In the genomic region with DNA sequence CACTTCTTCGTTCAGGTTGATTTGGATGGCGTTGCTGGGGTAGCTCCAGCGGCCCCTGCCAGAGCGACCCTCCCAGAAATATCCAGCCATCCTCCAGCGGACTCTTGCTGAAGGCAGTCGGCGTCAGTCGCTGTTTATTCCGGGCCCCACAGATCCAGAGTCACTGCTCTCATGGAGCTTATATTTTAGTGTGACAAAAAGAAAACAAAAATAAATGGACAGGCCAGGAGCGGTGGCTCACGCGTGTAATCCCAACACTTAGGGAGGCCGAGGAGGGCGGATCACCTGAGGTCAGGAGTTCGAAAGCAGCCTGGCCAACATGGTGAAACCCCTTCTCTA, we compare ENCODE assay signal across 1 cellular context.
TF ChIP-seq lines count a peak whose summit lies in the region.

No MANE protein-coding gene starts in this region.

TF ChIP-seq in IMR-90, 13 proteins besides CTCF, POLR2A, EP300 and RAD21 (continued from another document):
- TF ChIP-seq MAFK (IDR thresholded peaks at IDR 0.05; ENCODE audit: low read depth, low read length) (no peak), RFX5 (IDR thresholded peaks at IDR 0.05; ENCODE audit: low read depth, low read length) (no peak), CEBPB (IDR thresholded peaks at IDR 0.05; ENCODE audit: low read depth, low read length) (no peak)
